10 cellular contexts compared by ENCODE assay signal in genomic region chr18:51193621-51194287, GRCh38. TPM values are rescaled to one million over a fixed set of nuclear protein-coding genes. Genes with fewer than 3 reads are reported as not detected.
DNase-seq lines count a peak whose midpoint lies in the region; ATAC-seq and TF ChIP-seq lines count a peak whose summit lies in the region.
"Had no signal": no experiment of that assay in that cellular context is flagged by ENCODE, and none has a peak within 500 bp of the region (broad histone marks: within the 10 kb centered on the region; RNA-seq: fewer than 3 reads in every experiment).

No MANE protein-coding gene starts in this region.

- H3F3A ChIP-seq in Loucy (ENCODE audit: low read depth): no peaks in the 10 kb centered on the region

- peaks cover 78% of the 10 kb centered on the region for H3K79me2 ChIP-seq in Loucy (ENCODE audit: insufficient read depth, low read length)

- H3K4me1 ChIP-seq in Loucy (ENCODE audit: insufficient read depth, low read length, poor library complexity, severe bottlenecking): peaks cover 46% of the 10 kb centered on the region

- H3K9me3 ChIP-seq in Loucy (ENCODE audit: insufficient read depth, low read depth, low read length): no peaks in the 10 kb centered on the region
- H3K9me3 ChIP-seq: thyroid gland had no signal

- no peak overlapping the region for H2AFZ ChIP-seq in Loucy (ENCODE audit: low read length)

- H3K9me3 Mint-ChIP-seq in Calu3 (ENCODE audit: low read depth, unreplicated experiment): no peaks in the 10 kb centered on the region
- no peaks in the 10 kb centered on the region for H3K9me3 Mint-ChIP-seq in natural killer cell treated with Interleukin-12 subunit alpha and Interleukin-12 subunit beta and Interleukin-15 and Interleukin-18, amount 100 ng/mL, for 72 hours

- H3K27me3 ChIP-seq in Loucy (ENCODE audit: insufficient read depth, low read length, poor library complexity, severe bottlenecking): no peaks in the 10 kb centered on the region
- H3K27me3 ChIP-seq: thyroid gland had no signal

- no peak for ATAC-seq in natural killer cell treated with Interleukin-12 subunit alpha and Interleukin-12 subunit beta and Interleukin-15 and Interleukin-18, amount 100 ng/mL, for 72 hours
- no peak for ATAC-seq in HG03097 (IDR thresholded peaks at IDR 0.05; ENCODE audit: low FRiP score, unreplicated experiment)
- no peak for ATAC-seq in GM18517 (IDR thresholded peaks at IDR 0.05; ENCODE audit: unreplicated experiment)
- no peak for ATAC-seq in HG02885 (IDR thresholded peaks at IDR 0.05; ENCODE audit: poor library complexity, unreplicated experiment)
- no peak for ATAC-seq in activated CD4-positive, CD25-positive, alpha-beta regulatory T cell treated with anti-CD3 and anti-CD28 coated beads, Interleukin-2, amount 50 U/mL, for 24 hours

- peak overlapping the region; percentile 80 for H3K4me3 Mint-ChIP-seq in Calu3 (ENCODE audit: low read depth, unreplicated experiment)
- peak overlapping the region; percentile 94 for H3K4me3 Mint-ChIP-seq in natural killer cell treated with Interleukin-12 subunit alpha and Interleukin-12 subunit beta and Interleukin-15 and Interleukin-18, amount 100 ng/mL, for 72 hours

- H3K4me3 ChIP-seq in Loucy (ENCODE audit: low read length, poor library complexity, severe bottlenecking): peak overlapping the region; percentile 81
- H3K4me3 ChIP-seq: thyroid gland had no signal

- intact Hi-C loops in Calu3 (cut with micrococcal nuclease; ENCODE audit: unreplicated experiment): loop anchor here (2.0 to 10.0 kb wide), 4 partner anchors 43 to 369 kb away; partner anchors contain the start of gene MRO

- H3K36me3 Mint-ChIP-seq in Calu3 (ENCODE audit: insufficient read depth, unreplicated experiment): peaks cover 56% of the 10 kb centered on the region
- peaks cover 23% of the 10 kb centered on the region for H3K36me3 Mint-ChIP-seq in natural killer cell treated with Interleukin-12 subunit alpha and Interleukin-12 subunit beta and Interleukin-15 and Interleukin-18, amount 100 ng/mL, for 72 hours

- peak overlapping the region; percentile 98 for H3K4me2 ChIP-seq in Loucy (ENCODE audit: low read depth, low read length, poor library complexity, severe bottlenecking)

- peak overlapping the region; percentile 64 for H3K27ac Mint-ChIP-seq in Calu3 (ENCODE audit: unreplicated experiment)
- H3K27ac Mint-ChIP-seq in natural killer cell treated with Interleukin-12 subunit alpha and Interleukin-12 subunit beta and Interleukin-15 and Interleukin-18, amount 100 ng/mL, for 72 hours: peak overlapping the region; percentile 86 to 93

- 0 out of 2 replicates have a peak, but pooled peaks cover 4% of the 10 kb centered on the region for H3K36me3 ChIP-seq in Loucy (ENCODE audit: insufficient read depth, low read length)
- H3K36me3 ChIP-seq: thyroid gland had no signal

- peaks cover 73% of the 10 kb centered on the region for H4K20me1 ChIP-seq in Loucy (ENCODE audit: insufficient read depth, low read length, poor library complexity, severe bottlenecking)

- TF ChIP-seq CTCF in Calu3 (IDR thresholded peaks at IDR 0.05; ENCODE audit: unreplicated experiment): no peak
- TF ChIP-seq CTCF in Loucy (conservative IDR thresholded peaks at IDR 0.05; ENCODE audit: low read length): no peak

- BruUV-seq in Calu3 (replicated peaks; lab: Mats Ljungman, UMichigan): no TSS peak

- no peaks in the 10 kb centered on the region for H3K9me2 ChIP-seq in Loucy (replicated peaks; ENCODE audit: low read depth, low read length)

- DNase-seq in Calu3 (no peak), cerebellar cortex (ENCODE audit: low spot score) (peak; percentile 53)
- DNase-seq in natural killer cell treated with Interleukin-12 subunit alpha and Interleukin-12 subunit beta and Interleukin-15 and Interleukin-18, amount 100 ng/mL, for 72 hours (ENCODE audit: low spot score): no peak
- DNase-seq: SIG-M5, thyroid gland had no signal

- H3K27me3 Mint-ChIP-seq in Calu3 (ENCODE audit: unreplicated experiment): no peaks in the 10 kb centered on the region
- H3K27me3 Mint-ChIP-seq in natural killer cell treated with Interleukin-12 subunit alpha and Interleukin-12 subunit beta and Interleukin-15 and Interleukin-18, amount 100 ng/mL, for 72 hours: no peaks in the 10 kb centered on the region

- CTCF ChIA-PET in Calu3 (lab: Charles Lee): no interaction called here

- peak overlapping the region; percentile 95 for H3K9ac ChIP-seq in Loucy (ENCODE audit: low read depth, low read length, poor library complexity, severe bottlenecking)

- H3K4me1 Mint-ChIP-seq in Calu3 (ENCODE audit: low read depth, unreplicated experiment): peaks cover 17% of the 10 kb centered on the region
- H3K4me1 Mint-ChIP-seq in natural killer cell treated with Interleukin-12 subunit alpha and Interleukin-12 subunit beta and Interleukin-15 and Interleukin-18, amount 100 ng/mL, for 72 hours (ENCODE audit: low read depth in 2 of 2): peaks cover 42 to 58% of the 10 kb centered on the region in 2 donors

RNA-seq across cellular contexts. Expression of gene MEX3C, which starts 3.7 kb away (rescaled TPM):
- 71.5 and 86.9 TPM in 2 replicates for total RNA-seq in Calu3 (2022)
- 100 to 1,000 TPM in 1 of 2 donors, 10 to 100 TPM in 1; 91.8 to 174 TPM for total RNA-seq in natural killer cell treated with Interleukin-12 subunit alpha and Interleukin-12 subunit beta and Interleukin-15 and Interleukin-18, amount 100 ng/mL, for 72 hours
